Comparison of ENCODE assay signal across 8 cellular contexts in genomic region chr9:79233542-79233941, GRCh38.
DNase-seq lines count a peak whose midpoint lies in the region; ATAC-seq and TF ChIP-seq lines count a peak whose summit lies in the region.

No MANE protein-coding gene starts in this region.

- intact Hi-C loops in PC-3 (cut with micrococcal nuclease), result no loop called here

- no peaks in the 10 kb centered on the region for H3K79me2 ChIP-seq in PC-3 (ENCODE audit: low read length)

- CTCF ChIA-PET in PC-3 (lab: Charles Lee), result no interaction called here

- H4K20me1 ChIP-seq in PC-3 (ENCODE audit: low read length), result no peaks in the 10 kb centered on the region

- no TSS peak for BruUV-seq in PC-3 (replicated peaks; lab: Mats Ljungman, UMichigan)

- H3K27me3 Mint-ChIP-seq in immature natural killer cell (ENCODE audit: low read depth in 3 of 3), result peaks cover 0 to 4% (median 4%) of the 10 kb centered on the region in 3 donors

- no peaks in the 10 kb centered on the region for H3K9me2 ChIP-seq in PC-3 (replicated peaks; ENCODE audit: low read length)

- POLR2A ChIA-PET in PC-3 (lab: Charles Lee; ENCODE audit: unreplicated experiment), result no interaction called here

- H3K9me3 ChIP-seq in PC-3 (ENCODE audit: low read length), result no peaks in the 10 kb centered on the region

- no peak overlapping the region for H3K4me2 ChIP-seq in PC-3 (ENCODE audit: low read length)

- peak; percentile 60 for TF ChIP-seq CTCF in PC-3 (conservative IDR thresholded peaks at IDR 0.05; ENCODE audit: low read depth, low read length)

- DNase-seq in GM03348 (ENCODE audit: low spot score), result peak; percentile 43
- peak; percentile 50 for DNase-seq in PC-3
- peak; percentile 71 for DNase-seq in islet precursor cell
- DNase-seq in DMS79 treated with DMSO at 0.1 percent for 48 hours (lab: John Stamatoyannopoulos, UW), result no peak
- no peak for DNase-seq in middle frontal gyrus (ENCODE audit: extremely low spot score, low spot score)
- DNase-seq in immature natural killer cell, result no peak

- H3K36me3 Mint-ChIP-seq in immature natural killer cell, result no peaks in the 10 kb centered on the region

- ATAC-seq in GM21825 (IDR thresholded peaks at IDR 0.05; ENCODE audit: unreplicated experiment) (peak; percentile 61), PC-3 (no peak), GM18870 (IDR thresholded peaks at IDR 0.05; ENCODE audit: unreplicated experiment) (no peak)

- H3F3A ChIP-seq in PC-3 (ENCODE audit: low read length, unreplicated experiment), result no peaks in the 10 kb centered on the region

- H3K9ac ChIP-seq in PC-3 (ENCODE audit: low read length), result no peak overlapping the region

- H3K4me3 Mint-ChIP-seq in immature natural killer cell, result no peak overlapping the region

- H3K4me3 ChIP-seq in PC-3 (ENCODE audit: low read length), result no peak overlapping the region

- no peak overlapping the region for H3K27ac Mint-ChIP-seq in immature natural killer cell

- no peaks in the 10 kb centered on the region for H3K4me1 Mint-ChIP-seq in immature natural killer cell

- H3K9me3 Mint-ChIP-seq in immature natural killer cell, result peaks cover 0 to 9% (median 0%) of the 10 kb centered on the region in 6 donors

- H3K4me1 ChIP-seq in PC-3 (ENCODE audit: insufficient read depth, low read length), result no peaks in the 10 kb centered on the region

- H3K27me3 ChIP-seq in PC-3 (ENCODE audit: low read length), result no peaks in the 10 kb centered on the region

- no peak overlapping the region for H2AFZ ChIP-seq in PC-3 (ENCODE audit: low read length)

- H3K27ac ChIP-seq in PC-3 (ENCODE audit: low read length), result no peak overlapping the region

- H3K36me3 ChIP-seq in PC-3 (ENCODE audit: low read depth, low read length), result no peaks in the 10 kb centered on the region

Comparison
In these comparisons a context has a peak if more than half of its experiments do, and no peak if none do; other contexts are left out.
1. DNase-seq: peak in GM03348 (single experiment), PC-3 (single experiment) and islet precursor cell (single experiment); none in DMS79 treated with DMSO at 0.1 percent for 48 hours (single experiment), middle frontal gyrus (single experiment) and immature natural killer cell (0 of 3).